In the genomic region with DNA sequence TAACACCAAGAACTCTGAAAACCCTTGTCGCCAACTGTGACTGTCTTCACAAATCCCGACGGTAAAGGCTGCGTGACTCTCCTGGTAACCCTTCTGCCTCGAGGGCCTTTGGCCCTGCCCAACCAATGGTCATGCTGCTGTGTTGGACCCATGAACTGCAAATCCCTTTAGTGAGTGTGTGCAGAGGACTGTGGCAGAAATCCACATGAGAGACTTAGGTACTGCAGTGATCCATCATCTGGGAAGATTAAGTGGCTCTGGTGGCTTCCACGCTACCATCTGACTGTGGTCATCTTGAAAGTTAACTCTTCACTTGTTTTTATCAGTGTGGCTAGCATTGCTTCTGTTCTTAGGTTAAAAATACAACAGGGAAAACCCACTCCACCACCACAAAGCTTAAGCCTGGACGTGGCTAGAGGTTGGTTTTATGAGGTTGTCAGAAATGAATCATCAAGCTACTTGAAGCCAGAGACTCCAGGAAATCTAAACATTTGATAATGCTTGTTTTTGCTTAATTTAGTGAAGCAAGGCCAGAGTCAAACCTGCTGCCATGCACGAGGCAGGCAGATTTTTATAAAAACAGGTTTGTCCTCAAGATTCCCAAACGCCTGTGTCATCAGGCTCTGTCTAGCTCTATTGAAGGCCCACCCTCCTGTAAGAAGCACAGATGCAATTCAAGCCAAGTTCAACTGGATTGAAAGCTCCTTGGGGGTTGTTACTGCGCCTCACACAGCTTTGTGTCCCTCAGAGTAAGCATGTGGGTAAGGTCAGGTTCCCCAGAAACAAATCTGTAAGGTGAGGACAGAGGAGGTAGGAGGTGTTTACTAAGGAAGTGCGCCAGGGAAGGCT, we compare ENCODE assay signal across 8 cellular contexts. TPM values are rescaled to one million over a fixed set of nuclear protein-coding genes. Genes with fewer than 3 reads are reported as not detected.
A peak's percentile ranks its signal among the peaks of the same experiment; 100 is the strongest.
DNase-seq lines count a peak whose midpoint lies in the region; ATAC-seq and TF ChIP-seq lines count a peak whose summit lies in the region.

No MANE protein-coding gene starts in this region.

- H3K36me3 Mint-ChIP-seq in activated CD8-positive, alpha-beta T cell treated with anti-CD3 and anti-CD28 coated beads for 36 hours (ENCODE audit: low read depth) = no peaks in the 10 kb centered on the region
- no peaks in the 10 kb centered on the region for H3K36me3 Mint-ChIP-seq in natural killer cell
- peaks cover 0 to 3% (median 0%) of the 10 kb centered on the region in 3 donors for H3K36me3 Mint-ChIP-seq in CD8-positive, alpha-beta memory T cell

- H3K36me3 ChIP-seq in colonic mucosa = no peaks in the 10 kb centered on the region
- H3K36me3 ChIP-seq in CD8-positive, alpha-beta memory T cell (ENCODE audit: insufficient read depth, low read length) = no peaks in the 10 kb centered on the region

- no peak overlapping the region for H3K4me3 ChIP-seq in colonic mucosa
- H3K4me3 ChIP-seq in CD8-positive, alpha-beta memory T cell (ENCODE audit: low read length) = no peak overlapping the region

- H3K27ac Mint-ChIP-seq in activated CD8-positive, alpha-beta T cell treated with anti-CD3 and anti-CD28 coated beads for 36 hours = peak overlapping the region; percentile 45
- H3K27ac Mint-ChIP-seq in natural killer cell = peak overlapping the region in 1 of 2 donors; percentile 16
- peak overlapping the region in 2 of 8 donors; percentile 57 to 76 for H3K27ac Mint-ChIP-seq in CD8-positive, alpha-beta memory T cell

- TF ChIP-seq CTCF in AG09319 (IDR thresholded peaks at IDR 0.05; ENCODE audit: low read depth, low read length) (no peak), natural killer cell (IDR thresholded peaks at IDR 0.05) (no peak), colonic mucosa (IDR thresholded peaks at IDR 0.05) (no peak)
- TF ChIP-seq CTCF in activated CD8-positive, alpha-beta T cell treated with anti-CD3 and anti-CD28 coated beads for 36 hours (IDR thresholded peaks at IDR 0.05) = no peak

- H3K27ac ChIP-seq in colonic mucosa = no peak overlapping the region
- no peak overlapping the region for H3K27ac ChIP-seq in CD8-positive, alpha-beta memory T cell (ENCODE audit: low read depth, low read length)

- DNase-seq in AG09319 (ENCODE audit: extremely low read depth, low read depth) (peak; percentile 80), GM19238 (ENCODE audit: insufficient read length, low spot score) (peak; percentile 50), natural killer cell (no peak), colonic mucosa (no peak), GOT3 (lab: John Stamatoyannopoulos, UW) (no peak)
- DNase-seq in activated CD8-positive, alpha-beta T cell treated with anti-CD3 and anti-CD28 coated beads for 36 hours = peak; percentile 80
- DNase-seq in CD8-positive, alpha-beta memory T cell = no peak

- ATAC-seq in HG03108 (IDR thresholded peaks at IDR 0.05; ENCODE audit: unreplicated experiment) (peak; percentile 82), natural killer cell (peak; percentile 19 to 86 (median 78))
- peak; percentile 80 for ATAC-seq in activated CD8-positive, alpha-beta T cell treated with anti-CD3 and anti-CD28 coated beads for 36 hours

- H3K27me3 ChIP-seq in colonic mucosa = no peaks in the 10 kb centered on the region
- no peaks in the 10 kb centered on the region for H3K27me3 ChIP-seq in CD8-positive, alpha-beta memory T cell (ENCODE audit: insufficient read depth, low read length, poor library complexity, severe bottlenecking)

- no peak overlapping the region for H3K4me3 Mint-ChIP-seq in activated CD8-positive, alpha-beta T cell treated with anti-CD3 and anti-CD28 coated beads for 36 hours
- no peak overlapping the region for H3K4me3 Mint-ChIP-seq in natural killer cell
- H3K4me3 Mint-ChIP-seq in CD8-positive, alpha-beta memory T cell = no peak overlapping the region

- CTCF ChIA-PET in activated CD8-positive, alpha-beta T cell treated with anti-CD3 and anti-CD28 coated beads for 36 hours (lab: Charles Lee) = interaction anchor here (0.7 to 1.5 kb wide), 5 partner anchors 9 to 110 kb away, joined by 3 to 5 read pairs (median 3); no protein-coding TSS in a partner anchor
- CTCF ChIA-PET in CD8-positive, alpha-beta memory T cell (lab: Charles Lee) = interaction anchor here (1.0 kb wide), 1 partner anchor 211 kb away, joined by 3 read pairs; no protein-coding TSS in a partner anchor

- peaks cover 4% of the 10 kb centered on the region for H3K27me3 Mint-ChIP-seq in activated CD8-positive, alpha-beta T cell treated with anti-CD3 and anti-CD28 coated beads for 36 hours
- H3K27me3 Mint-ChIP-seq in natural killer cell (ENCODE audit: low read depth in 2 of 2) = peaks cover 0 to 4% of the 10 kb centered on the region in 2 donors
- H3K27me3 Mint-ChIP-seq in CD8-positive, alpha-beta memory T cell = no peaks in the 10 kb centered on the region

- H3K4me1 ChIP-seq in colonic mucosa = no peaks in the 10 kb centered on the region
- no peaks in the 10 kb centered on the region for H3K4me1 ChIP-seq in CD8-positive, alpha-beta memory T cell (ENCODE audit: insufficient read depth, low read length)

- intact Hi-C loops in activated CD8-positive, alpha-beta T cell treated with anti-CD3 and anti-CD28 coated beads for 36 hours (cut with micrococcal nuclease) = loop anchor here (1.0 kb wide), 1 partner anchor 98 kb away; no protein-coding TSS in a partner anchor
- intact Hi-C loops in natural killer cell (cut with micrococcal nuclease) (no loop called here), colonic mucosa (cut with DNase I) (no loop called here)

- H3K9me3 ChIP-seq in colonic mucosa = no peaks in the 10 kb centered on the region
- H3K9me3 ChIP-seq in CD8-positive, alpha-beta memory T cell (ENCODE audit: low read length) = no peaks in the 10 kb centered on the region

- no peaks in the 10 kb centered on the region for H3K9me3 Mint-ChIP-seq in activated CD8-positive, alpha-beta T cell treated with anti-CD3 and anti-CD28 coated beads for 36 hours
- H3K9me3 Mint-ChIP-seq in natural killer cell = peaks cover 0 to 2% of the 10 kb centered on the region in 2 donors
- H3K9me3 Mint-ChIP-seq in CD8-positive, alpha-beta memory T cell = no peaks in the 10 kb centered on the region

- H3K9ac ChIP-seq in colonic mucosa (ENCODE audit: low read depth in 2 of 2, low read length in 2 of 2) = no peak overlapping the region

- peaks cover 22% of the 10 kb centered on the region for H3K4me1 Mint-ChIP-seq in activated CD8-positive, alpha-beta T cell treated with anti-CD3 and anti-CD28 coated beads for 36 hours (ENCODE audit: low read depth)
- peaks cover 15 to 31% of the 10 kb centered on the region in 2 donors for H3K4me1 Mint-ChIP-seq in natural killer cell
- peaks cover 11 to 12% (median 12%) of the 10 kb centered on the region in 3 donors for H3K4me1 Mint-ChIP-seq in CD8-positive, alpha-beta memory T cell

- POLR2A ChIA-PET in activated CD8-positive, alpha-beta T cell treated with anti-CD3 and anti-CD28 coated beads for 36 hours (lab: Charles Lee) = no interaction called here
- POLR2A ChIA-PET in CD8-positive, alpha-beta memory T cell (lab: Charles Lee) = no interaction called here

RNA-seq across cellular contexts. Expression of a gene that starts 52.7 kb away (rescaled TPM):
- 10 to 100 TPM; 31.2 to 34.7 TPM for total RNA-seq in activated CD8-positive, alpha-beta T cell treated with anti-CD3 and anti-CD28 coated beads for 36 hours
- total RNA-seq in natural killer cell = 10 to 100 TPM; 37.1 to 45.8 (median 38.6) TPM
- 10 to 100 TPM; 21.5 to 36.4 TPM for total RNA-seq in colonic mucosa
- 10 to 100 TPM; 30.0 to 32.7 TPM for total RNA-seq in CD8-positive, alpha-beta memory T cell
- 41.2 TPM for polyA plus RNA-seq in CD8-positive, alpha-beta memory T cell

Comparison
In these comparisons a context has a peak if more than half of its experiments do, and no peak if none do; other contexts are left out.
1. DNase-seq: peak in AG09319 (single experiment), GM19238 (single experiment) and activated CD8-positive, alpha-beta T cell treated with anti-CD3 and anti-CD28 coated beads for 36 hours (single experiment); none in natural killer cell (single experiment), colonic mucosa (single experiment), GOT3 (single experiment) and CD8-positive, alpha-beta memory T cell (0 of 5).
2. Peak in every context shown above with its lines, with median percentiles within 50 percentile points of each other: ATAC-seq.